Comparison of ENCODE assay signal across 1 cellular context in the genomic region with DNA sequence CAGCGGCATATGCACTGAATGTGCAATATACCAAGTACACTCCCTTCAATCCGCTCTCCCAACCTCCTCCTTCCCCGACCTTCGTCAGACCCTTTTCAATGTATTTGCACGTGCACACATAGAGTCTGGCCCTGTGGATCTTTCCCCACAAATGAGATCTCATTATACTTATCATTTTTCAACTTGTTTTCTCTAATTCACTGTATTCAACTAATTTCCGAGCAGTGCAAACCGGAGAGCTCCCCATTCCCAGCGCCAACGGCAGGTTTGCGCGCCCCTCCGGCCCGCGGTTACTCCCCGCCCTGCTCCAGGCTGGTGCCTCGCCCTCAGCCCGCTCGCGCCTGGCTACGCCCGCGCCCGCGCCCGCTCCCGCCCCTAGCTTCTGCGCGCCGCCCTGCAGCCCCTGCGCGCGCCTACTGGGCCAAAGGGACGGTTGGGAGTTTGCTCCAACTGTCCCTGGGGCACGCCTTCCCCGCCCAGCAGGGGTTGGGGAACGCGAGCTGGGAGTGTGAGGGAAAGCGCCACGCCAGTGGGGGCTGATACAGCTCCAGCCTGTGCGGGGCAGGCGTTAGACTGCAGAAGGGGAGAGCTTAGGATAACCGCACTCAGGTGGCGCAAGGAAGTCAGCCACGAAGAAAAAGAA.
TF ChIP-seq lines count a peak whose summit lies in the region.

No MANE protein-coding gene starts in this region.

TF ChIP-seq in HEK293, 187 proteins besides CTCF, POLR2A, EP300 and RAD21 (continued from another document):
- TF ChIP-seq ZNF548 (tag by site-specific recombination; IDR thresholded peaks at IDR 0.05) (no peak), ZNF747 (tag by site-specific recombination; IDR thresholded peaks at IDR 0.05) (no peak), ZNF184 (tag by site-specific recombination; IDR thresholded peaks at IDR 0.05) (no peak), GFI1B (tag by site-specific recombination; IDR thresholded peaks at IDR 0.05) (no peak), PRDM1 (tag by site-specific recombination; IDR thresholded peaks at IDR 0.05) (peak; percentile 85), ZNF629 (tag by site-specific recombination; IDR thresholded peaks at IDR 0.05) (0 out of 2 replicates have a peak, but pooled peaks have one; percentile 46), ZNF600 (tag by site-specific recombination; IDR thresholded peaks at IDR 0.05) (peak; percentile 94), ZNF530 (tag by site-specific recombination; IDR thresholded peaks at IDR 0.05; ENCODE audit: low read depth) (no peak), ZNF664 (tag by site-specific recombination; IDR thresholded peaks at IDR 0.05) (no peak), ZNF202 (tag by site-specific recombination; IDR thresholded peaks at IDR 0.05; ENCODE audit: borderline replicate concordance) (no peak), ZNF785 (tag by site-specific recombination; IDR thresholded peaks at IDR 0.05) (no peak), ZNF169 (tag by site-specific recombination; IDR thresholded peaks at IDR 0.05) (no peak), ZNF48 (tag by site-specific recombination; IDR thresholded peaks at IDR 0.05) (no peak), TCF7L2 (IDR thresholded peaks at IDR 0.05; ENCODE audit: borderline replicate concordance, low read depth, low read length) (no peak), ZNF473 (tag by site-specific recombination; IDR thresholded peaks at IDR 0.05) (no peak), ZNF670 (tag by site-specific recombination; IDR thresholded peaks at IDR 0.05; ENCODE audit: low read depth) (no peak), HOXD13 (CRISPR knock-in tag; IDR thresholded peaks at IDR 0.05; ENCODE audit: borderline replicate concordance) (no peak), ZNF660 (tag by site-specific recombination; IDR thresholded peaks at IDR 0.05) (peak; percentile 83), ZNF121 (tag by site-specific recombination; IDR thresholded peaks at IDR 0.05) (no peak), WT1 (tag by site-specific recombination; IDR thresholded peaks at IDR 0.05) (peak; percentile 87), YY2 (tag by site-specific recombination; IDR thresholded peaks at IDR 0.05) (no peak), ZNF157 (tag by site-specific recombination; IDR thresholded peaks at IDR 0.05) (no peak), ZNF658 (tag by site-specific recombination; IDR thresholded peaks at IDR 0.05) (no peak), MYNN (tag by site-specific recombination; IDR thresholded peaks at IDR 0.05; ENCODE audit: borderline replicate concordance) (no peak), ZNF433 (tag by site-specific recombination; IDR thresholded peaks at IDR 0.05; ENCODE audit: low read depth) (no peak), ZNF16 (tag by site-specific recombination; IDR thresholded peaks at IDR 0.05; ENCODE audit: low read depth) (no peak), ZNF777 (tag by site-specific recombination; IDR thresholded peaks at IDR 0.05; ENCODE audit: borderline replicate concordance) (no peak), GLI4 (tag by site-specific recombination; IDR thresholded peaks at IDR 0.05) (no peak), ZNF555 (tag by site-specific recombination; conservative IDR thresholded peaks at IDR 0.05) (no peak), ZNF37A (tag by site-specific recombination; IDR thresholded peaks at IDR 0.05) (no peak), ZSCAN30 (tag by site-specific recombination; IDR thresholded peaks at IDR 0.05) (peak; percentile 73; the same call in 1 of the 2 replicates), ZXDB (tag by site-specific recombination; IDR thresholded peaks at IDR 0.05) (peak; percentile 98), ZBTB21 (tag by site-specific recombination; IDR thresholded peaks at IDR 0.05) (no peak), ZNF561 (tag by site-specific recombination; IDR thresholded peaks at IDR 0.05; ENCODE audit: borderline replicate concordance) (peak; percentile 97), ZNF623 (tag by site-specific recombination; IDR thresholded peaks at IDR 0.05) (no peak), ZNF558 (tag by site-specific recombination; IDR thresholded peaks at IDR 0.05) (no peak), ZNF114 (tag by site-specific recombination; IDR thresholded peaks at IDR 0.05) (no peak), SCRT2 (tag by site-specific recombination; IDR thresholded peaks at IDR 0.05) (no peak), ZNF140 (tag by site-specific recombination; IDR thresholded peaks at IDR 0.05) (no peak), ZNF19 (tag by site-specific recombination; IDR thresholded peaks at IDR 0.05; ENCODE audit: low read depth) (no peak), ZNF391 (tag by site-specific recombination; IDR thresholded peaks at IDR 0.05; ENCODE audit: borderline replicate concordance, low read depth) (no peak), ZNF560 (tag by site-specific recombination; IDR thresholded peaks at IDR 0.05; ENCODE audit: borderline replicate concordance) (no peak), SP3 (tag by site-specific recombination; IDR thresholded peaks at IDR 0.05) (peak; percentile 71; the same call in 1 of the 2 replicates), ZNF416 (tag by site-specific recombination; IDR thresholded peaks at IDR 0.05) (no peak), ZIC2 (tag by site-specific recombination; IDR thresholded peaks at IDR 0.05) (peak; percentile 84), ZBTB1 (tag by site-specific recombination; IDR thresholded peaks at IDR 0.05) (no peak), ZNF324 (tag by site-specific recombination; IDR thresholded peaks at IDR 0.05) (no peak), ZSCAN23 (tag by site-specific recombination; IDR thresholded peaks at IDR 0.05) (no peak), REPIN1 (tag by site-specific recombination; IDR thresholded peaks at IDR 0.05; ENCODE audit: low read depth) (no peak), ZNF791 (tag by site-specific recombination; IDR thresholded peaks at IDR 0.05) (no peak), ZNF768 (tag by site-specific recombination; IDR thresholded peaks at IDR 0.05) (no peak)
- TF ChIP-seq, protein P1, sequence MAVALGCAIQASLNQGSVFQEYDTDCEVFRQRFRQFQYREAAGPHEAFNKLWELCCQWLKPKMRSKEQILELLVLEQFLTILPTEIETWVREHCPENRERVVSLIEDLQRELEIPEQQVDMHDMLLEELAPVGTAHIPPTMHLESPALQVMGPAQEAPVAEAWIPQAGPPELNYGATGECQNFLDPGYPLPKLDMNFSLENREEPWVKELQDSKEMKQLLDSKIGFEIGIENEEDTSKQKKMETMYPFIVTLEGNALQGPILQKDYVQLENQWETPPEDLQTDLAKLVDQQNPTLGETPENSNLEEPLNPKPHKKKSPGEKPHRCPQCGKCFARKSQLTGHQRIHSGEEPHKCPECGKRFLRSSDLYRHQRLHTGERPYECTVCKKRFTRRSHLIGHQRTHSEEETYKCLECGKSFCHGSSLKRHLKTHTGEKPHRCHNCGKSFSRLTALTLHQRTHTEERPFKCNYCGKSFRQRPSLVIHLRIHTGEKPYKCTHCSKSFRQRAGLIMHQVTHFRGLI (tag by site-specific recombination; IDR thresholded peaks at IDR 0.05) = peak; percentile 84; the same call in 1 of the 2 replicates
- TF ChIP-seq, protein P2, sequence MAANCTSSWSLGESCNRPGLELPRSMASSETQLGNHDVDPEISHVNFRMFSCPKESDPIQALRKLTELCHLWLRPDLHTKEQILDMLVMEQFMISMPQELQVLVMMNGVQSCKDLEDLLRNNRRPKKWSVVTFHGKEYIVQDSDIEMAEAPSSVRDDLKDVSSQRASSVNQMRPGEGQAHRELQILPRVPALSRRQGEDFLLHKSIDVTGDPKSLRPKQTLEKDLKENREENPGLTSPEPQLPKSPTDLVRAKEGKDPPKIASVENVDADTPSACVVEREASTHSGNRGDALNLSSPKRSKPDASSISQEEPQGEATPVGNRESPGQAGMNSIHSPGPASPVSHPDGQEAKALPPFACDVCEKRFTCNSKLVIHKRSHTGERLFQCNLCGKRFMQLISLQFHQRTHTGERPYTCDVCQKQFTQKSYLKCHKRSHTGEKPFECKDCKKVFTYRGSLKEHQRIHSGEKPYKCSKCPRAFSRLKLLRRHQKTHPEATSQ (tag by site-specific recombination; IDR thresholded peaks at IDR 0.05) = no peak
- TF ChIP-seq, protein P3, sequence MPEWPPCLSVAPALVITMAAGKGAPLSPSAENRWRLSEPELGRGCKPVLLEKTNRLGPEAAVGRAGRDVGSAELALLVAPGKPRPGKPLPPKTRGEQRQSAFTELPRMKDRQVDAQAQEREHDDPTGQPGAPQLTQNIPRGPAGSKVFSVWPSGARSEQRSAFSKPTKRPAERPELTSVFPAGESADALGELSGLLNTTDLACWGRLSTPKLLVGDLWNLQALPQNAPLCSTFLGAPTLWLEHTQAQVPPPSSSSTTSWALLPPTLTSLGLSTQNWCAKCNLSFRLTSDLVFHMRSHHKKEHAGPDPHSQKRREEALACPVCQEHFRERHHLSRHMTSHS (tag by site-specific recombination; IDR thresholded peaks at IDR 0.05) = no peak
- TF ChIP-seq, protein P4, sequence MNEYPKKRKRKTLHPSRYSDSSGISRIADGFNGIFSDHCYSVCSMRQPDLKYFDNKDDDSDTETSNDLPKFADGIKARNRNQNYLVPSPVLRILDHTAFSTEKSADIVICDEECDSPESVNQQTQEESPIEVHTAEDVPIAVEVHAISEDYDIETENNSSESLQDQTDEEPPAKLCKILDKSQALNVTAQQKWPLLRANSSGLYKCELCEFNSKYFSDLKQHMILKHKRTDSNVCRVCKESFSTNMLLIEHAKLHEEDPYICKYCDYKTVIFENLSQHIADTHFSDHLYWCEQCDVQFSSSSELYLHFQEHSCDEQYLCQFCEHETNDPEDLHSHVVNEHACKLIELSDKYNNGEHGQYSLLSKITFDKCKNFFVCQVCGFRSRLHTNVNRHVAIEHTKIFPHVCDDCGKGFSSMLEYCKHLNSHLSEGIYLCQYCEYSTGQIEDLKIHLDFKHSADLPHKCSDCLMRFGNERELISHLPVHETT (tag by site-specific recombination; IDR thresholded peaks at IDR 0.05) = no peak
- TF ChIP-seq, protein P5, sequence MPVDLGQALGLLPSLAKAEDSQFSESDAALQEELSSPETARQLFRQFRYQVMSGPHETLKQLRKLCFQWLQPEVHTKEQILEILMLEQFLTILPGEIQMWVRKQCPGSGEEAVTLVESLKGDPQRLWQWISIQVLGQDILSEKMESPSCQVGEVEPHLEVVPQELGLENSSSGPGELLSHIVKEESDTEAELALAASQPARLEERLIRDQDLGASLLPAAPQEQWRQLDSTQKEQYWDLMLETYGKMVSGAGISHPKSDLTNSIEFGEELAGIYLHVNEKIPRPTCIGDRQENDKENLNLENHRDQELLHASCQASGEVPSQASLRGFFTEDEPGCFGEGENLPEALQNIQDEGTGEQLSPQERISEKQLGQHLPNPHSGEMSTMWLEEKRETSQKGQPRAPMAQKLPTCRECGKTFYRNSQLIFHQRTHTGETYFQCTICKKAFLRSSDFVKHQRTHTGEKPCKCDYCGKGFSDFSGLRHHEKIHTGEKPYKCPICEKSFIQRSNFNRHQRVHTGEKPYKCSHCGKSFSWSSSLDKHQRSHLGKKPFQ (tag by site-specific recombination; IDR thresholded peaks at IDR 0.05) = no peak
- TF ChIP-seq, protein P6, sequence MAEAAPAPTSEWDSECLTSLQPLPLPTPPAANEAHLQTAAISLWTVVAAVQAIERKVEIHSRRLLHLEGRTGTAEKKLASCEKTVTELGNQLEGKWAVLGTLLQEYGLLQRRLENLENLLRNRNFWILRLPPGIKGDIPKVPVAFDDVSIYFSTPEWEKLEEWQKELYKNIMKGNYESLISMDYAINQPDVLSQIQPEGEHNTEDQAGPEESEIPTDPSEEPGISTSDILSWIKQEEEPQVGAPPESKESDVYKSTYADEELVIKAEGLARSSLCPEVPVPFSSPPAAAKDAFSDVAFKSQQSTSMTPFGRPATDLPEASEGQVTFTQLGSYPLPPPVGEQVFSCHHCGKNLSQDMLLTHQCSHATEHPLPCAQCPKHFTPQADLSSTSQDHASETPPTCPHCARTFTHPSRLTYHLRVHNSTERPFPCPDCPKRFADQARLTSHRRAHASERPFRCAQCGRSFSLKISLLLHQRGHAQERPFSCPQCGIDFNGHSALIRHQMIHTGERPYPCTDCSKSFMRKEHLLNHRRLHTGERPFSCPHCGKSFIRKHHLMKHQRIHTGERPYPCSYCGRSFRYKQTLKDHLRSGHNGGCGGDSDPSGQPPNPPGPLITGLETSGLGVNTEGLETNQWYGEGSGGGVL (tag by site-specific recombination; IDR thresholded peaks at IDR 0.05) = peak; percentile 89
- TF ChIP-seq, protein P7, sequence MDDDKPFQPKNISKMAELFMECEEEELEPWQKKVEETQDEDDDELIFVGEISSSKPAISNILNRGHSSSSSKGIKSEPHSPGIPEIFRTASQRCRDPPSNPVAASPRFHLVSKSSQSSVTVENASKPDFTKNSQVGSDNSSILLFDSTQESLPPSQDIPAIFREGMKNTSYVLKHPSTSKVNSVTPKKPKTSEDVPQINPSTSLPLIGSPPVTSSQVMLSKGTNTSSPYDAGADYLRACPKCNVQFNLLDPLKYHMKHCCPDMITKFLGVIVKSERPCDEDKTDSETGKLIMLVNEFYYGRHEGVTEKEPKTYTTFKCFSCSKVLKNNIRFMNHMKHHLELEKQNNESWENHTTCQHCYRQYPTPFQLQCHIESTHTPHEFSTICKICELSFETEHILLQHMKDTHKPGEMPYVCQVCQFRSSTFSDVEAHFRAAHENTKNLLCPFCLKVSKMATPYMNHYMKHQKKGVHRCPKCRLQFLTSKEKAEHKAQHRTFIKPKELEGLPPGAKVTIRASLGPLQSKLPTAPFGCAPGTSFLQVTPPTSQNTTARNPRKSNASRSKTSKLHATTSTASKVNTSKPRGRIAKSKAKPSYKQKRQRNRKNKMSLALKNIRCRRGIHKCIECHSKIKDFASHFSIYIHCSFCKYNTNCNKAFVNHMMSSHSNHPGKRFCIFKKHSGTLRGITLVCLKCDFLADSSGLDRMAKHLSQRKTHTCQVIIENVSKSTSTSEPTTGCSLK (tag by site-specific recombination; IDR thresholded peaks at IDR 0.05) = no peak
- TF ChIP-seq, protein P8, sequence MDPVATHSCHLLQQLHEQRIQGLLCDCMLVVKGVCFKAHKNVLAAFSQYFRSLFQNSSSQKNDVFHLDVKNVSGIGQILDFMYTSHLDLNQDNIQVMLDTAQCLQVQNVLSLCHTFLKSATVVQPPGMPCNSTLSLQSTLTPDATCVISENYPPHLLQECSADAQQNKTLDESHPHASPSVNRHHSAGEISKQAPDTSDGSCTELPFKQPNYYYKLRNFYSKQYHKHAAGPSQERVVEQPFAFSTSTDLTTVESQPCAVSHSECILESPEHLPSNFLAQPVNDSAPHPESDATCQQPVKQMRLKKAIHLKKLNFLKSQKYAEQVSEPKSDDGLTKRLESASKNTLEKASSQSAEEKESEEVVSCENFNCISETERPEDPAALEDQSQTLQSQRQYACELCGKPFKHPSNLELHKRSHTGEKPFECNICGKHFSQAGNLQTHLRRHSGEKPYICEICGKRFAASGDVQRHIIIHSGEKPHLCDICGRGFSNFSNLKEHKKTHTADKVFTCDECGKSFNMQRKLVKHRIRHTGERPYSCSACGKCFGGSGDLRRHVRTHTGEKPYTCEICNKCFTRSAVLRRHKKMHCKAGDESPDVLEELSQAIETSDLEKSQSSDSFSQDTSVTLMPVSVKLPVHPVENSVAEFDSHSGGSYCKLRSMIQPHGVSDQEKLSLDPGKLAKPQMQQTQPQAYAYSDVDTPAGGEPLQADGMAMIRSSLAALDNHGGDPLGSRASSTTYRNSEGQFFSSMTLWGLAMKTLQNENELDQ (tag by site-specific recombination; IDR thresholded peaks at IDR 0.05; ENCODE audit: low read depth) = no peak
